9 cellular contexts compared by ENCODE assay signal in the genomic region with DNA sequence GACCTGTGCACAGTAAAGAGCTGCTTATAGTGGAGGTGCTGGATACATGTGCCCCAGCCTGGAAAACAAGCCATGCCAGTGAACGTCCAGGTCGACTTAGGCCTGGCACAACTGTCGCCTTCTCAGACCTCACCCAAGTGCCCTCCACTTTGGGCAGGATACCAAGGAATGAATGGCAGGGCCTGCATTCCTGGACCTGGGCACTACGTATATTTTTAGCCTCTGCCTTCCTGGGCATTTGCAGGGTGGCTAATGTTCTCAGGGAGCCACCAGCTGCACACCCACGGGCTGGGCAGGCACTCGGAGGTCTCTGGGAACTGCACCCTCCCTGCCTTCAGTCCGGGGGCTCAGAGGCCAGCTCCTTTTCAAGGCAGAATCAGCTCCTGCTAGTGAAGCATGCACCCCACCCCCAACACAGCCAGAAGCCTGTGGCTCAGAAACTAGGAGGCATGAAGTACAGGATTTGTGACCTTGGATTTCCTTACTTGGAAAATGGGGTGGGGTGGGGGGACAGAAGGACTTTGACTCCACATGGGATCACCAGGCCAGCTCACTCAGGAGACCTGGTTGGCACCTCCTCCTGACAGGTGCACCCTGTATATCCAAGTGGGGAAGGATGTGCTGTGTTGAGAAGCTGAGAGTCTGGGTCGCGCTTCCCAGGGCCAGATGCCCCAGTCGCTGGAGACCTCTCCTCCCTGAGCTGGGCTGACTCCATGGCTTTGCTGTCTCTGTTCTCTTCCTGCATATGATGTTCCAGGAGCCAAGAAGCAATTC. TPM values are rescaled to one million over a fixed set of nuclear protein-coding genes. Genes with fewer than 3 reads are reported as not detected.
DNase-seq lines count a peak whose midpoint lies in the region; ATAC-seq and TF ChIP-seq lines count a peak whose summit lies in the region.
"Had no signal": no experiment of that assay in that cellular context is flagged by ENCODE, and none has a peak within 500 bp of the region (broad histone marks: within the 10 kb centered on the region; RNA-seq: fewer than 3 reads in every experiment).

No MANE protein-coding gene starts in this region.

- no peak for TF ChIP-seq CTCF in left lung (IDR thresholded peaks at IDR 0.05)
- TF ChIP-seq CTCF in type B pancreatic cell (conservative IDR thresholded peaks at IDR 0.05): no peak
- no peak for TF ChIP-seq CTCF in esophagus muscularis mucosa (IDR thresholded peaks at IDR 0.05)

- TF ChIP-seq EP300 in esophagus muscularis mucosa (IDR thresholded peaks at IDR 0.05): no peak

- H3K27me3 Mint-ChIP-seq in activated naive CD8-positive, alpha-beta T cell: no peaks in the 10 kb centered on the region
- no peaks in the 10 kb centered on the region for H3K27me3 Mint-ChIP-seq in activated naive CD8-positive, alpha-beta T cell treated with anti-CD3 and anti-CD28 coated beads for 36 hours
- H3K27me3 Mint-ChIP-seq in type B pancreatic cell: peaks cover 24% of the 10 kb centered on the region

- peaks cover 2% of the 10 kb centered on the region for H3K36me3 Mint-ChIP-seq in activated naive CD8-positive, alpha-beta T cell
- H3K36me3 Mint-ChIP-seq in activated naive CD8-positive, alpha-beta T cell treated with anti-CD3 and anti-CD28 coated beads for 36 hours: peaks cover 14% of the 10 kb centered on the region
- peaks cover 6% of the 10 kb centered on the region for H3K36me3 Mint-ChIP-seq in type B pancreatic cell

- no peak for DNase-seq in activated naive CD8-positive, alpha-beta T cell treated with anti-CD3 and anti-CD28 coated beads for 36 hours
- DNase-seq in left lung: peak; percentile 25 to 72
- no peak for DNase-seq in type B pancreatic cell (ENCODE audit: extremely low spot score, unreplicated experiment)
- DNase-seq in esophagus muscularis mucosa (ENCODE audit: extremely low spot score): no peak
- DNase-seq: GDM1, NCI-H187 treated with DMSO at 0.1 percent for 48 hours had no signal

- H3K27ac Mint-ChIP-seq in activated naive CD8-positive, alpha-beta T cell: peak overlapping the region; percentile 34
- H3K27ac Mint-ChIP-seq in activated naive CD8-positive, alpha-beta T cell treated with anti-CD3 and anti-CD28 coated beads for 36 hours: no peak overlapping the region
- peak overlapping the region; percentile 51 for H3K27ac Mint-ChIP-seq in type B pancreatic cell

- peak; percentile 22 for ATAC-seq in left lung
- ATAC-seq in HG02840 (IDR thresholded peaks at IDR 0.05; ENCODE audit: low FRiP score, unreplicated experiment): no peak

- peaks cover 46% of the 10 kb centered on the region for H3K4me1 Mint-ChIP-seq in activated naive CD8-positive, alpha-beta T cell (ENCODE audit: low read depth)
- H3K4me1 Mint-ChIP-seq in activated naive CD8-positive, alpha-beta T cell treated with anti-CD3 and anti-CD28 coated beads for 36 hours: peaks cover 36% of the 10 kb centered on the region
- peaks cover 13% of the 10 kb centered on the region for H3K4me1 Mint-ChIP-seq in type B pancreatic cell (ENCODE audit: unreplicated experiment)

- peaks cover 0 to 3% of the 10 kb centered on the region in 2 donors for H3K36me3 ChIP-seq in left lung
- H3K36me3 ChIP-seq in esophagus muscularis mucosa: peaks cover 0 to 6% (median 4%) of the 10 kb centered on the region in 4 donors
- H3K36me3 ChIP-seq: prostate gland had no signal

- TF ChIP-seq POLR2A in esophagus muscularis mucosa (IDR thresholded peaks at IDR 0.05; ENCODE audit: low read depth): no peak

- H3K4me3 ChIP-seq in left lung (no peak overlapping the region), esophagus muscularis mucosa (no peak overlapping the region)
- H3K4me3 ChIP-seq: prostate gland had no signal

- H3K27me3 ChIP-seq in left lung (peaks cover 0 to 44% of the 10 kb centered on the region in 2 donors), esophagus muscularis mucosa (peaks cover 0 to 43% (median 2%) of the 10 kb centered on the region in 4 donors)

- H3K4me1 ChIP-seq in left lung (peaks cover 8 to 23% of the 10 kb centered on the region in 2 donors), esophagus muscularis mucosa (peaks cover 26 to 46% (median 31%) of the 10 kb centered on the region in 4 donors)

- intact Hi-C loops in left lung (cut with DNase I) (loop anchor here in 1 of 2 donors (10.0 kb wide), 1 partner anchor 55 kb away; the partner anchor contains the start of gene TAF4), esophagus muscularis mucosa (cut with DNase I) (no loop called here)

- H3K27ac ChIP-seq in left lung (peak overlapping the region; percentile 33 to 44), esophagus muscularis mucosa (replicated peaks in 1 of 4) (no peak overlapping the region)
- H3K27ac ChIP-seq: prostate gland had no signal

- H3K9me3 Mint-ChIP-seq in activated naive CD8-positive, alpha-beta T cell (ENCODE audit: low read depth): no peaks in the 10 kb centered on the region
- H3K9me3 Mint-ChIP-seq in activated naive CD8-positive, alpha-beta T cell treated with anti-CD3 and anti-CD28 coated beads for 36 hours: peaks cover 11% of the 10 kb centered on the region
- H3K9me3 Mint-ChIP-seq in type B pancreatic cell: no peaks in the 10 kb centered on the region

- 62% methylated on average over 10 of the region's 10 CpGs for WGBS in esophagus muscularis mucosa

- no peaks in the 10 kb centered on the region for H3K9me3 ChIP-seq in left lung
- no peaks in the 10 kb centered on the region for H3K9me3 ChIP-seq in esophagus muscularis mucosa
- H3K9me3 ChIP-seq: prostate gland had no signal

- H3K4me3 Mint-ChIP-seq in activated naive CD8-positive, alpha-beta T cell: peak overlapping the region; percentile 47
- no peak overlapping the region for H3K4me3 Mint-ChIP-seq in activated naive CD8-positive, alpha-beta T cell treated with anti-CD3 and anti-CD28 coated beads for 36 hours
- H3K4me3 Mint-ChIP-seq in type B pancreatic cell: no peak overlapping the region

RNA-seq across cellular contexts. Expression of gene LSM14B, which starts 2.5 kb away (rescaled TPM):
- total RNA-seq in activated naive CD8-positive, alpha-beta T cell treated with anti-CD3 and anti-CD28 coated beads for 36 hours: 10 to 100 TPM; 32.8 to 34.5 TPM
- total RNA-seq in left lung (10 to 100 TPM; 36.0 to 36.2 TPM), type B pancreatic cell (ENCODE audit: low replicate concordance) (45.6 and 66.3 TPM in 2 replicates), esophagus muscularis mucosa (10 to 100 TPM; 24.9 to 38.8 (median 32.4) TPM)

RNA-seq across cellular contexts. Expression of gene PSMA7, which starts 23.4 kb away (rescaled TPM):
- 100 to 1,000 TPM; 362 to 367 TPM for total RNA-seq in activated naive CD8-positive, alpha-beta T cell treated with anti-CD3 and anti-CD28 coated beads for 36 hours
- total RNA-seq in left lung (100 to 1,000 TPM; 180 to 296 TPM), type B pancreatic cell (ENCODE audit: low replicate concordance) (207 and 236 TPM in 2 replicates), esophagus muscularis mucosa (100 to 1,000 TPM; 261 to 349 (median 304) TPM)

RNA-seq across cellular contexts. Expression of gene SS18L1, which starts 23.8 kb away (rescaled TPM):
- total RNA-seq in activated naive CD8-positive, alpha-beta T cell treated with anti-CD3 and anti-CD28 coated beads for 36 hours: 10 to 100 TPM; 12.1 to 12.3 TPM
- total RNA-seq in left lung (10 to 100 TPM; 14.6 to 14.9 TPM), type B pancreatic cell (ENCODE audit: low replicate concordance) (20.5 and 25.5 TPM in 2 replicates), esophagus muscularis mucosa (10 to 100 TPM in 2 of 4 donors, 1 to 10 TPM in 2; 9.1 to 13.3 (median 10.8) TPM)

RNA-seq across cellular contexts. Expression of gene TAF4, which starts 54.1 kb away (rescaled TPM):
- 10 to 100 TPM; 15.2 to 16.4 TPM for total RNA-seq in activated naive CD8-positive, alpha-beta T cell treated with anti-CD3 and anti-CD28 coated beads for 36 hours
- 10 to 100 TPM; 15.2 to 16.1 TPM for total RNA-seq in left lung
- 18.5 and 22.2 TPM in 2 replicates for total RNA-seq in type B pancreatic cell (ENCODE audit: low replicate concordance)
- total RNA-seq in esophagus muscularis mucosa: 10 to 100 TPM; 12.0 to 19.9 (median 16.2) TPM

Comparison
In these comparisons a context has a peak if more than half of its experiments do, and no peak if none do; other contexts are left out.
1. DNase-seq: peak in left lung (2 of 2); none in activated naive CD8-positive, alpha-beta T cell treated with anti-CD3 and anti-CD28 coated beads for 36 hours (single experiment), type B pancreatic cell (single experiment) and esophagus muscularis mucosa (single experiment).
2. H3K27ac ChIP-seq: peak in left lung (2 of 2); none in esophagus muscularis mucosa (0 of 4).